ENCODE assay signal across 1 cellular context in genomic region chr20:45880988-45881788, GRCh38.
TF ChIP-seq lines count a peak whose summit lies in the region.

Gene ZSWIM1 (plus strand): TSS chr20:45881227. CDS start chr20:45882593, 1,366 bp downstream.

TF ChIP-seq in K562, 482 proteins besides CTCF, POLR2A, EP300 and RAD21 (continued from another document and continues in another):
- TF ChIP-seq ID3 (CRISPR knock-in tag; IDR thresholded peaks at IDR 0.05), result no peak
- 0 out of 2 replicates have a peak, but pooled peaks have one; percentile 51 for TF ChIP-seq ID3 (tag; IDR thresholded peaks at IDR 0.05)
- no peak for TF ChIP-seq SMAD1 (IDR thresholded peaks at IDR 0.05; ENCODE audit: low read depth, low read length, partially characterized antibody)
- TF ChIP-seq THRAP3 (IDR thresholded peaks at IDR 0.05; ENCODE audit: borderline replicate concordance), result no peak
- TF ChIP-seq E2F3 (CRISPR knock-in tag; IDR thresholded peaks at IDR 0.05), result no peak
- TF ChIP-seq ZNF384 (IDR thresholded peaks at IDR 0.05; ENCODE audit: low read depth, low read length), result no peak
- TF ChIP-seq ZSCAN29 (IDR thresholded peaks at IDR 0.05), result 0 out of 2 replicates have a peak, but pooled peaks have one; percentile 44
- TF ChIP-seq REST (CRISPR knock-in tag; IDR thresholded peaks at IDR 0.05; ENCODE audit: low read depth), result peak; percentile 34; the same call in 1 of the 2 replicates
- TF ChIP-seq TOE1 (IDR thresholded peaks at IDR 0.05; ENCODE audit: borderline replicate concordance), result no peak
- TF ChIP-seq TOE1 (CRISPR knock-in tag; IDR thresholded peaks at IDR 0.05; ENCODE audit: borderline replicate concordance, low read depth), result no peak
- 0 out of 2 replicates have a peak, but pooled peaks have one; percentile 29 for TF ChIP-seq CREB5 (CRISPR knock-in tag; IDR thresholded peaks at IDR 0.05)
- TF ChIP-seq SMAD3 (CRISPR knock-in tag; conservative IDR thresholded peaks at IDR 0.05), result 0 out of 2 replicates have a peak, but pooled peaks have one; percentile 28
- 0 out of 2 replicates have a peak, but pooled peaks have one; percentile 44 for TF ChIP-seq FOXJ2 (tag; IDR thresholded peaks at IDR 0.05)
- peak; percentile 58 for TF ChIP-seq CHD1 (IDR thresholded peaks at IDR 0.05; ENCODE audit: low read length)
- peak; percentile 78 for TF ChIP-seq POLR2G (IDR thresholded peaks at IDR 0.05; ENCODE audit: low read depth, low read length)
- TF ChIP-seq TSHZ1 (CRISPR knock-in tag; IDR thresholded peaks at IDR 0.05), result no peak
- peak; percentile 68; the same call in 1 of the 2 replicates for TF ChIP-seq HLTF (IDR thresholded peaks at IDR 0.05)
- peak; percentile 33; the same call in 1 of the 2 replicates for TF ChIP-seq GABPA (tag; conservative IDR thresholded peaks at IDR 0.05; ENCODE audit: low read depth)
- TF ChIP-seq FOSL1 (tag; conservative IDR thresholded peaks at IDR 0.05), result 0 out of 2 replicates have a peak, but pooled peaks have one; percentile 16
- TF ChIP-seq ZNF24 (IDR thresholded peaks at IDR 0.05), result 0 out of 2 replicates have a peak, but pooled peaks have one; percentile 16
- TF ChIP-seq C11orf30 (IDR thresholded peaks at IDR 0.05; ENCODE audit: low read depth), result peak; percentile 68
- TF ChIP-seq HDAC1 (IDR thresholded peaks at IDR 0.05), result peak in 1 of 2 experiments; percentile 71; a peak in 2 of 4 replicates
- peak; percentile 40; the same call in 1 of the 2 replicates for TF ChIP-seq ZNF311 (CRISPR knock-in tag; IDR thresholded peaks at IDR 0.05)
- 0 out of 2 replicates have a peak, but pooled peaks have one; percentile 52 for TF ChIP-seq CREB3L1 (IDR thresholded peaks at IDR 0.05; ENCODE audit: borderline replicate concordance, low read depth)
- 0 out of 2 replicates have a peak, but pooled peaks have one; percentile 58 for TF ChIP-seq ZNF12 (CRISPR knock-in tag; IDR thresholded peaks at IDR 0.05)
- peak; percentile 91 for TF ChIP-seq CHD2 (IDR thresholded peaks at IDR 0.05; ENCODE audit: low read depth, low read length)
- peak; percentile 54 for TF ChIP-seq MEIS2 (IDR thresholded peaks at IDR 0.05; ENCODE audit: partially characterized antibody)
- peak; percentile 10 for TF ChIP-seq PRDM10 (IDR thresholded peaks at IDR 0.05; ENCODE audit: partially characterized antibody)
- TF ChIP-seq SNRNP70 (optimal IDR thresholded peaks at IDR 0.05; ENCODE audit: low read depth, low read length), result no peak
- peak in 1 of 2 experiments; percentile 96; a peak in 2 of 4 replicates for TF ChIP-seq CSDE1 (IDR thresholded peaks at IDR 0.05)
- peak; percentile 63; the same call in 1 of the 2 replicates for TF ChIP-seq ATF7 (IDR thresholded peaks at IDR 0.05)
- 0 out of 2 replicates have a peak, but pooled peaks have one; percentile 22 for TF ChIP-seq DNMT1 (IDR thresholded peaks at IDR 0.05)
- peak; percentile 99 for TF ChIP-seq RBM25 (IDR thresholded peaks at IDR 0.05; ENCODE audit: low read depth, low read length, severe bottlenecking)
- peak; percentile 46 for TF ChIP-seq RBM22 (IDR thresholded peaks at IDR 0.05; ENCODE audit: low read depth, low read length, poor library complexity, severe bottlenecking)
- TF ChIP-seq STAT5A (IDR thresholded peaks at IDR 0.05; ENCODE audit: borderline replicate concordance, low read length), result 0 out of 2 replicates have a peak, but pooled peaks have one; percentile 10
- peak; percentile 96 for TF ChIP-seq SP2 (IDR thresholded peaks at IDR 0.05; ENCODE audit: extremely low read depth, low read depth, low read length, poor library complexity, severe bottlenecking)
- TF ChIP-seq MED1 (CRISPR knock-in tag; IDR thresholded peaks at IDR 0.05; ENCODE audit: borderline replicate concordance), result no peak
- TF ChIP-seq NR2C1 (IDR thresholded peaks at IDR 0.05), result peak; percentile 98
- TF ChIP-seq NR2C1 (tag; IDR thresholded peaks at IDR 0.05), result peak; percentile 99
- peak in 1 of 2 experiments; percentile 77; a peak in 2 of 4 replicates for TF ChIP-seq TBL1XR1 (IDR thresholded peaks at IDR 0.05; ENCODE audit: low read length in 2 of 2)
- no peak for TF ChIP-seq CLOCK (CRISPR knock-in tag; IDR thresholded peaks at IDR 0.05; ENCODE audit: borderline replicate concordance)
- peak; percentile 59; the same call in 1 of the 2 replicates for TF ChIP-seq GABPB1 (CRISPR knock-in tag; IDR thresholded peaks at IDR 0.05)
- 0 out of 4 replicates have a peak, but pooled peaks of 1 of the 2 experiments have one; percentile 18 for TF ChIP-seq RCOR1 (IDR thresholded peaks at IDR 0.05; ENCODE audit: borderline replicate concordance in 1 of 2, low read depth in 2 of 2, low read length in 2 of 2)
- peak; percentile 97 for TF ChIP-seq PHF8 (IDR thresholded peaks at IDR 0.05; ENCODE audit: borderline replicate concordance, low read length)
